In genomic region chr3:23888617-23889228, GRCh38 we compare ENCODE assay signal across 8 cellular contexts. TPM values are rescaled to one million over a fixed set of nuclear protein-coding genes. Genes with fewer than 3 reads are reported as not detected.
DNase-seq lines count a peak whose midpoint lies in the region; ATAC-seq and TF ChIP-seq lines count a peak whose summit lies in the region.

No MANE protein-coding gene starts in this region.

- H3K27ac ChIP-seq in C4-2B = no peak overlapping the region
- no peak overlapping the region for H3K27ac ChIP-seq in SK-N-MC
- H3K27ac ChIP-seq in foreskin keratinocyte = no peak overlapping the region
- H3K27ac ChIP-seq in spleen = peak overlapping the region in 3 of 8 donors; percentile 2 to 45 (median 4)

- H3K36me3 ChIP-seq in SK-N-MC (ENCODE audit: insufficient read depth, low read length) (peaks cover 7% of the 10 kb centered on the region), spleen (peaks cover 0 to 47% (median 6%) of the 10 kb centered on the region in 6 donors)

- H3K27me3 ChIP-seq in foreskin keratinocyte (no peaks in the 10 kb centered on the region), spleen (replicated peaks in 1 of 7) (no peaks in the 10 kb centered on the region)

- ATAC-seq in foreskin keratinocyte (peak; percentile 35), HG02588 (IDR thresholded peaks at IDR 0.05; ENCODE audit: unreplicated experiment) (no peak)

- WGBS in spleen, 5 donors = 50 to 63% (median 55%) methylated on average over 3 of the region's 3 CpGs

- intact Hi-C loops in spleen (cut with DNase I; ENCODE audit: low total_unique reads) = no loop called here

- H3K4me1 ChIP-seq in foreskin keratinocyte = peaks cover 2% of the 10 kb centered on the region
- peaks cover 0 to 40% (median 11%) of the 10 kb centered on the region in 6 donors for H3K4me1 ChIP-seq in spleen

- no peaks in the 10 kb centered on the region for H3K9me3 ChIP-seq in SK-N-MC (ENCODE audit: low read depth, low read length)
- no peaks in the 10 kb centered on the region for H3K9me3 ChIP-seq in spleen

- H3K4me3 ChIP-seq in SK-N-MC = no peak overlapping the region
- no peak overlapping the region for H3K4me3 ChIP-seq in spleen

- peak; percentile 85 for TF ChIP-seq CTCF in C4-2B (conservative IDR thresholded peaks at IDR 0.05)
- TF ChIP-seq CTCF in GM20000 (IDR thresholded peaks at IDR 0.05; ENCODE audit: extremely low read depth, missing control alignments) = peak; percentile 39
- TF ChIP-seq CTCF in foreskin keratinocyte (conservative IDR thresholded peaks at IDR 0.05) = peak; percentile 82
- peak; percentile 59 to 89 (median 80) for TF ChIP-seq CTCF in spleen (IDR thresholded peaks at IDR 0.05 in 8 of 11, conservative IDR thresholded peaks at IDR 0.05 in 3 of 11)

- TF ChIP-seq POLR2A in spleen (IDR thresholded peaks at IDR 0.05) = no peak

- no peak for DNase-seq in GM20000 (ENCODE audit: low spot score)
- DNase-seq in SK-N-MC (ENCODE audit: low read depth, low spot score) = peak; percentile 20
- DNase-seq in foreskin keratinocyte = no peak
- no peak for DNase-seq in spleen
- DNase-seq in activated CD4-positive, alpha-beta T cell treated with anti-CD3 and anti-CD28 coated beads for 48 hours = no peak
- DNase-seq in mesenteric fat pad (ENCODE audit: low spot score) = no peak

- no peak overlapping the region for H3K9ac ChIP-seq in SK-N-MC (ENCODE audit: insufficient read length)

RNA-seq across cellular contexts. Expression of gene NKIRAS1, which starts 28.1 kb away (rescaled TPM):
- total RNA-seq in foreskin keratinocyte (7.5 and 9.1 TPM in 2 replicates), spleen (10 to 100 TPM in 2 of 7 donors, 1 to 10 TPM in 5; 6.3 to 14.2 (median 9.2) TPM), mesenteric fat pad (15.7 TPM)
- polyA plus RNA-seq in foreskin keratinocyte (4.9 and 7.0 TPM in 2 replicates), spleen (1 to 10 TPM; 3.5 to 8.1 (median 4.9) TPM)

RNA-seq across cellular contexts. Expression of gene RPL15, which starts 28.2 kb away (rescaled TPM):
- total RNA-seq in foreskin keratinocyte (2,112 and 2,154 TPM in 2 replicates), spleen (1,000 to 10,000 TPM; 1,270 to 1,952 (median 1,638) TPM), mesenteric fat pad (1,360 TPM)
- polyA plus RNA-seq in foreskin keratinocyte (3,005 and 3,026 TPM in 2 replicates), spleen (1,000 to 10,000 TPM; 4,457 to 6,830 (median 5,860) TPM)

RNA-seq across cellular contexts. Expression of gene NR1D2, which starts 56.4 kb away (rescaled TPM):
- total RNA-seq in foreskin keratinocyte (17.5 and 19.9 TPM in 2 replicates), spleen (10 to 100 TPM; 20.4 to 44.4 (median 39.5) TPM), mesenteric fat pad (19.4 TPM)
- polyA plus RNA-seq in foreskin keratinocyte (3.7 and 5.5 TPM in 2 replicates), spleen (10 to 100 TPM in 1 of 3 donors, 1 to 10 TPM in 2; 6.1 to 10.7 (median 7.3) TPM)
